ENCODE assay signal across 8 cellular contexts in genomic region chr4:69823481-69824186, GRCh38. TPM values are rescaled to one million over a fixed set of nuclear protein-coding genes. Genes with fewer than 3 reads are reported as not detected.
DNase-seq lines count a peak whose midpoint lies in the region; ATAC-seq and TF ChIP-seq lines count a peak whose summit lies in the region.

No MANE protein-coding gene starts in this region.

- peak overlapping the region; percentile 72 for H3K27ac ChIP-seq in colonic mucosa

- H3K9me3 ChIP-seq in colonic mucosa: no peaks in the 10 kb centered on the region

- intact Hi-C loops in colonic mucosa (cut with DNase I): loop anchor here (5.0 kb wide), 3 partner anchors 54 to 131 kb away; no protein-coding TSS in a partner anchor

- no peaks in the 10 kb centered on the region for H3K27me3 ChIP-seq in colonic mucosa

- H3K36me3 ChIP-seq in colonic mucosa: no peaks in the 10 kb centered on the region

- TF ChIP-seq CTCF in GM12874 (IDR thresholded peaks at IDR 0.05; ENCODE audit: insufficient read depth, low read depth, low read length): peak; percentile 58
- peak; percentile 50 for TF ChIP-seq CTCF in colonic mucosa (IDR thresholded peaks at IDR 0.05)

- H3K4me3 ChIP-seq in colonic mucosa: no peak overlapping the region

- H3K9ac ChIP-seq in colonic mucosa (ENCODE audit: low read depth in 2 of 2, low read length in 2 of 2): peak overlapping the region in 1 of 2 donors; percentile 12

- TF ChIP-seq EP300 in Ishikawa (IDR thresholded peaks at IDR 0.05; ENCODE audit: borderline replicate concordance): no peak

- peak; percentile 60 for TF ChIP-seq RAD21 in Ishikawa (IDR thresholded peaks at IDR 0.05; ENCODE audit: low read depth)

- ATAC-seq in GM21529 (IDR thresholded peaks at IDR 0.05; ENCODE audit: unreplicated experiment): peak; percentile 82

- no peaks in the 10 kb centered on the region for H3K4me1 ChIP-seq in colonic mucosa

- DNase-seq in SKM-1 (lab: John Stamatoyannopoulos, UW; ENCODE audit: unreplicated experiment): peak; percentile 28
- peak; percentile 85 for DNase-seq in colonic mucosa
- DNase-seq in pons (ENCODE audit: low spot score): peak; percentile 21
- DNase-seq in GF-D8 (lab: John Stamatoyannopoulos, UW): no peak
- DNase-seq in superior temporal gyrus (ENCODE audit: extremely low spot score): no peak

TF ChIP-seq in Ishikawa, 13 proteins besides CTCF, POLR2A, EP300 and RAD21:
- TF ChIP-seq YY1 (IDR thresholded peaks at IDR 0.05; ENCODE audit: low read depth): no peak
- TF ChIP-seq TCF12 (IDR thresholded peaks at IDR 0.05; ENCODE audit: low read depth): no peak
- no peak for TF ChIP-seq MAX (IDR thresholded peaks at IDR 0.05)
- no peak for TF ChIP-seq NFIC (IDR thresholded peaks at IDR 0.05)
- TF ChIP-seq CEBPB (IDR thresholded peaks at IDR 0.05): no peak
- TF ChIP-seq CREB1 (IDR thresholded peaks at IDR 0.05; ENCODE audit: low read depth): no peak
- no peak for TF ChIP-seq TEAD4 (IDR thresholded peaks at IDR 0.05)
- TF ChIP-seq REST (IDR thresholded peaks at IDR 0.05; ENCODE audit: low read depth): no peak
- no peak for TF ChIP-seq FOXM1 (IDR thresholded peaks at IDR 0.05; ENCODE audit: borderline replicate concordance, low read depth)

RNA-seq across cellular contexts. Expression of gene SULT1E1, which starts 36.3 kb away (rescaled TPM):
- total RNA-seq in colonic mucosa: under 1 TPM in 1 of 2 donors, not detected in 1; 0.19 TPM

Comparison
In these comparisons a context has a peak if more than half of its experiments do, and no peak if none do; other contexts are left out.
1. DNase-seq: peak in SKM-1 (single experiment), colonic mucosa (single experiment) and pons (single experiment); none in GF-D8 (single experiment) and superior temporal gyrus (single experiment).